ENCODE assay signal across 1 cellular context in the genomic region with DNA sequence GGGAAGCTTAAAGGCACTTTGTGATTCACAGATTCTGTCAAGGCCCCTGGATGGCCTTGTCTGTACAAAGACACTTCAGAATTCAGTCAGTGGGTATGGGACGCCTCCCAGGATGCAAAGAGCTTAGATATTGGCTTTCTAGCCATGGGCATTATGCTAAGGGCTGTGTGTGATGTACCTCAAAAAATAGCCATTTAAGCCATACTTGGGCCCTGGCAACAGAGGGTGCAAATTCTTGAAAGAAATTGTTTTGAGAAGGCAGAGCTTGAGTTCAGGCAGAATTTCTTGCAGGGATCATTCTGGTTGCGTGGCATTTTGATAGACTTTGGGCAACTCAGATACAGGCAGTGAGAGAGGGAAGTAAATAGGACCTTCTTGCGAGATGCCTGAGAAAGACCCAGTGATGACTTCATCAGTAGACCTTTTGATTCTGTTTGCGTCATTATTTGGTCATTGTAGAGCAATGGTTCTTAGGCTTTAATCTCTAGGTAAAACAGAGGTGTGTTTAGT.
TF ChIP-seq lines count a peak whose summit lies in the region.

No MANE protein-coding gene starts in this region.

TF ChIP-seq in GM12878, 131 proteins besides CTCF, POLR2A, EP300 and RAD21 (continued from another document):
- TF ChIP-seq, protein P1, sequence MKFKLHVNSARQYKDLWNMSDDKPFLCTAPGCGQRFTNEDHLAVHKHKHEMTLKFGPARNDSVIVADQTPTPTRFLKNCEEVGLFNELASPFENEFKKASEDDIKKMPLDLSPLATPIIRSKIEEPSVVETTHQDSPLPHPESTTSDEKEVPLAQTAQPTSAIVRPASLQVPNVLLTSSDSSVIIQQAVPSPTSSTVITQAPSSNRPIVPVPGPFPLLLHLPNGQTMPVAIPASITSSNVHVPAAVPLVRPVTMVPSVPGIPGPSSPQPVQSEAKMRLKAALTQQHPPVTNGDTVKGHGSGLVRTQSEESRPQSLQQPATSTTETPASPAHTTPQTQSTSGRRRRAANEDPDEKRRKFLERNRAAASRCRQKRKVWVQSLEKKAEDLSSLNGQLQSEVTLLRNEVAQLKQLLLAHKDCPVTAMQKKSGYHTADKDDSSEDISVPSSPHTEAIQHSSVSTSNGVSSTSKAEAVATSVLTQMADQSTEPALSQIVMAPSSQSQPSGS (IDR thresholded peaks at IDR 0.05; ENCODE audit: low read length): no peak
- TF ChIP-seq, protein P2, sequence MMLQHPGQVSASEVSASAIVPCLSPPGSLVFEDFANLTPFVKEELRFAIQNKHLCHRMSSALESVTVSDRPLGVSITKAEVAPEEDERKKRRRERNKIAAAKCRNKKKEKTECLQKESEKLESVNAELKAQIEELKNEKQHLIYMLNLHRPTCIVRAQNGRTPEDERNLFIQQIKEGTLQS (IDR thresholded peaks at IDR 0.05; ENCODE audit: borderline replicate concordance, extremely low read depth, low read depth, low read length): no peak
- TF ChIP-seq SIN3A (IDR thresholded peaks at IDR 0.05; ENCODE audit: low read depth, low read length) (no peak), YY1 (IDR thresholded peaks at IDR 0.05; ENCODE audit: low read depth, low read length) (0 out of 2 replicates have a peak, but pooled peaks have one; percentile 19)
